In the genomic region with DNA sequence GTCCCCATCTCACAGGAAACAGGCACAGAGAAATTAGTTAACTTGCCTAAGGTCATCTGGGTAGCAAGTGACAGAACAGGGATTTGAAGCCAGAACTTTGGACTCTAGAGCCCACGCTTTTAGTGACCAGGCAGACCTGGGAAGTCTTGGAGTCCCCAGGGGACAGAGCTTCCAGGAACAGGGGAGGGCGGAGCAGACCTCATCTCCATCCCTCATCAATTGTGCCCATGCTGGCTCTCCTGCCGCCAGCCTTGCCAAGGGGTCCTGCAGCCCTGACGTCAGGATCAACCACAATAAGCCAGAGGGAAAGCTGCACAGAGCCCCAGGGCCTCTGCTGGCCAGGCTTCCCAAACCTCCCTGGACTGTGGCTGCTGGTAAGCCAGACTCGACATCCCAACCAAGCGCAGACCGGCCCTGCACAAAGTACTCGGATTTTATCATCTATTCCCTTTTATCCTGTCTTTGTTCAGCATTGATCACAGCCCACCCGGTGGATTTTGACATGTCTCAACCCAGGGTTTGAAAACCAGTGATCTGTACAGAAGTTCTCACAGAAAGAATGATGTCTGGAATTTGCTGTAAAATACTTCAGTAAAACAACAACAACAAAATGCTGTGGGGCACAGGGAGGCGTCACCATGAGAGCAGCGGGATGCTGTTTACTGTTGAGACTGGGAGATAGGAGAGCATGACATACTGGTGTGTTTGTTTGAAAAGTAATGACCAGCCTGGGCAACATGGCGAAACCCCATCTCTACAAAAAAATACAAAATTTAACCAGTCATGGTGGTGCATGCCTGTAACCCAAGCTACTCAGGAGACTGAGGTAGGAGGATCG, we compare ENCODE assay signal across 13 cellular contexts. TPM values are rescaled to one million over a fixed set of nuclear protein-coding genes. Genes with fewer than 3 reads are reported as not detected.
A peak's percentile ranks its signal among the peaks of the same experiment; 100 is the strongest.
DNase-seq lines count a peak whose midpoint lies in the region; ATAC-seq, FAIRE-seq and TF ChIP-seq lines count a peak whose summit lies in the region.
"Had no signal": no experiment of that assay in that cellular context is flagged by ENCODE, and none has a peak within 500 bp of the region (broad histone marks: within the 10 kb centered on the region; RNA-seq: fewer than 3 reads in every experiment).

No MANE protein-coding gene starts in this region.

- H3K27ac ChIP-seq in K562 (ENCODE audit: extremely low read depth, low read depth, low read length) (no peak overlapping the region), esophagus squamous epithelium (no peak overlapping the region), psoas muscle (no peak overlapping the region)
- H3K27ac ChIP-seq: C4-2B had no signal

- 12% methylated on average over 13 of the region's 13 CpGs for WGBS in K562 (ENCODE audit: insufficient coverage, low coverage, missing lambda C conversion rate)
- 70 to 80% methylated on average over 9 to 13 of the region's 13 CpGs for WGBS in esophagus squamous epithelium, 2 donors
- 62 to 65% (median 64%) methylated on average over 13 of the region's 13 CpGs for WGBS in psoas muscle, 3 donors

- FAIRE-seq in K562 (lab: Jason Lieb, UNC) = peak; percentile 35
- FAIRE-seq: GM12878, H1, HepG2 had no signal

- intact Hi-C loops in K562 (cut with micrococcal nuclease) = no loop called here
- intact Hi-C loops in esophagus squamous epithelium (cut with DNase I) = no loop called here
- intact Hi-C loops in psoas muscle (cut with DNase I) = no loop called here

- no peaks in the 10 kb centered on the region for H3K79me2 ChIP-seq in K562 (ENCODE audit: control insufficient read depth, insufficient read depth, low read length)

- no peak for TF ChIP-seq RAD21 in K562 (CRISPR knock-in tag; conservative IDR thresholded peaks at IDR 0.05 in 1 of 2, IDR thresholded peaks at IDR 0.05 in 1 of 2)

- peak overlapping the region; percentile 16 for H3K9ac ChIP-seq in NT2/D1 (ENCODE audit: insufficient read length, low read depth)
- H3K9ac ChIP-seq in K562 (ENCODE audit: insufficient read depth in 1 of 2, low read depth in 2 of 2, low read length in 2 of 2) = peak overlapping the region in 1 of 2 experiments; percentile 26; a peak in 1 of 4 replicates

- in situ Hi-C loops in K562 (cut with MboI) = no loop called here

- CTCF ChIA-PET in K562 (lab: Yijun Ruan, JAX; ENCODE audit: low intra/inter-chr PET ratio) = no interaction called here

- POLR2A ChIA-PET in K562 (lab: Yijun Ruan, JAX) = no interaction called here

- peaks cover 4% of the 10 kb centered on the region for H4K20me1 ChIP-seq in K562 (replicated peaks; ENCODE audit: control insufficient read depth, insufficient read depth, low read length)

- TF ChIP-seq CTCF in K562 (IDR thresholded peaks at IDR 0.05 in 2 of 3, conservative IDR thresholded peaks at IDR 0.05 in 1 of 3; ENCODE audit: insufficient read depth in 2 of 3, low read depth in 1 of 3, low read length in 3 of 3) (no peak), esophagus squamous epithelium (IDR thresholded peaks at IDR 0.05) (no peak), psoas muscle (IDR thresholded peaks at IDR 0.05) (no peak)

- H2AFZ ChIP-seq in K562 (ENCODE audit: low read depth, low read length) = no peak overlapping the region

- H3K36me3 ChIP-seq in NT2/D1 (ENCODE audit: insufficient read depth, insufficient read length, low read length) = peaks cover 12% of the 10 kb centered on the region
- H3K36me3 ChIP-seq in K562 (ENCODE audit: control insufficient read depth, insufficient read depth, low read length) = no peaks in the 10 kb centered on the region
- no peaks in the 10 kb centered on the region for H3K36me3 ChIP-seq in esophagus squamous epithelium
- no peaks in the 10 kb centered on the region for H3K36me3 ChIP-seq in psoas muscle (ENCODE audit: insufficient read depth in 1 of 2, low read depth in 1 of 2)

- no peak for TF ChIP-seq POLR2A in K562 (conservative IDR thresholded peaks at IDR 0.05)
- TF ChIP-seq POLR2A in esophagus squamous epithelium (IDR thresholded peaks at IDR 0.05) = no peak

- H3K4me1 ChIP-seq in NT2/D1 (ENCODE audit: insufficient read depth, insufficient read length) (peaks cover 12% of the 10 kb centered on the region), K562 (replicated peaks in 1 of 2; ENCODE audit: control insufficient read depth in 2 of 2, insufficient read depth in 2 of 2, low read length in 2 of 2) (peaks cover 0 to 7% of the 10 kb centered on the region in 2 experiments; a peak in 2 of 5 replicates), esophagus squamous epithelium (peaks cover 0 to 5% (median 0%) of the 10 kb centered on the region in 3 donors), psoas muscle (no peaks in the 10 kb centered on the region)

- no peaks in the 10 kb centered on the region for H3K9me3 ChIP-seq in NT2/D1 (ENCODE audit: insufficient read depth, low read length)
- no peaks in the 10 kb centered on the region; the same call in 1 of the 2 replicates for H3K9me3 ChIP-seq in K562 (replicated peaks; ENCODE audit: control insufficient read depth, insufficient read depth, low read depth, low read length)
- H3K9me3 ChIP-seq in esophagus squamous epithelium = no peaks in the 10 kb centered on the region
- H3K9me3 ChIP-seq in psoas muscle = no peaks in the 10 kb centered on the region

- ATAC-seq in K562 (0 out of 3 replicates have a peak, but pooled peaks have one; percentile 22), psoas muscle (no peak)
- ATAC-seq: GM12878, HepG2 had no signal

- DNase-seq in D341Med (ENCODE audit: low spot score) = peak; percentile 17
- DNase-seq in NT2/D1 (ENCODE audit: low read depth, low spot score) = no peak
- no peak for DNase-seq in K562 (ENCODE audit: extremely low read depth in 1 of 4, low spot score in 3 of 4)
- no peak for DNase-seq in esophagus squamous epithelium (lab: John Stamatoyannopoulos, UW)
- no peak for DNase-seq in psoas muscle
- no peak for DNase-seq in AG08395 (ENCODE audit: low spot score)
- DNase-seq: CD4-positive, alpha-beta T cell; DMS79 treated with DMSO at 0.1 percent for 48 hours; H9 had no signal

- H3K9me1 ChIP-seq in K562 (ENCODE audit: control insufficient read depth, insufficient read depth, low read length) = peaks cover 2% of the 10 kb centered on the region

- H3K4me3 ChIP-seq in NT2/D1 (ENCODE audit: insufficient read length, low read depth) (no peak overlapping the region), K562 (no peak overlapping the region), esophagus squamous epithelium (no peak overlapping the region), psoas muscle (no peak overlapping the region)
- H3K4me3 ChIP-seq: GM12878 had no signal

- no TSS peak for BruUV-seq in K562 (replicated peaks; lab: Mats Ljungman, UMichigan)

- H3K27me3 ChIP-seq in NT2/D1 (ENCODE audit: insufficient read depth, insufficient read length) (no peaks in the 10 kb centered on the region), K562 (ENCODE audit: control insufficient read depth in 2 of 2, insufficient read depth in 2 of 2, low read length in 2 of 2) (peaks cover 39 to 75% of the 10 kb centered on the region in 2 experiments), esophagus squamous epithelium (no peaks in the 10 kb centered on the region), psoas muscle (ENCODE audit: insufficient read depth in 3 of 3, low read length in 2 of 3) (no peaks in the 10 kb centered on the region)

- no peak overlapping the region for H3K4me2 ChIP-seq in K562 (ENCODE audit: insufficient read depth, low read length)

- no peak for TF ChIP-seq EP300 in K562 (IDR thresholded peaks at IDR 0.05; ENCODE audit: low read length)

RNA-seq across cellular contexts. Expression of gene C16orf74, which starts 11.8 kb away (rescaled TPM):
- not detected in 2 replicates for total RNA-seq in K562 (2011; cell fraction: chromatin; rRNA removed; ENCODE audit: low replicate concordance)
- total RNA-seq in K562 (2011; cell fraction: nucleolus; rRNA removed) = not detected in 2 replicates
- total RNA-seq in K562 (2011; cell fraction: nucleoplasm; rRNA removed) = not detected in 2 replicates
- total RNA-seq in K562 (2014; rRNA removed) (not detected in 2 replicates), K562 (2014; rRNA removed; fragmentation: Illumina TruSeq; extraction: Trizol) (not detected in 2 replicates), K562 (2015; rRNA removed; fragmentation: Illumina TruSeq; extraction: Trizol) (not detected in 2 replicates), K562 (2021) (not detected in 2 replicates), esophagus squamous epithelium (10 to 100 TPM in 1 of 4 donors, 1 to 10 TPM in 3; 3.8 to 24.8 (median 6.4) TPM), psoas muscle (under 1 TPM in 2 of 4 donors, not detected in 2; 0.21 to 0.75 TPM)
- polyA plus RNA-seq in K562 (2011; rRNA removed) (0.11 TPM in 1 of 2 replicates, not detected in the other), K562 (2014; fragmentation: Illumina TruSeq; extraction: Trizol) (not detected in 2 replicates), K562 (2014; fragmentation: Nextera tagmentation; extraction: Ambion mirVana) (not detected), K562 (2014; rRNA removed) (not detected in 2 replicates), psoas muscle (1 to 10 TPM in 1 of 3 donors, under 1 TPM in 2; 0.13 to 3.8 (median 0.24) TPM)
- not detected in 2 replicates for polyA plus RNA-seq in K562 (2011; cell fraction: cytosol; rRNA removed)
- not detected in 2 replicates for polyA plus RNA-seq in K562 (2011; cell fraction: nucleus; rRNA removed)
- polyA plus RNA-seq in K562 (2012) = not detected in 2 replicates
- not detected in 2 replicates for polyA minus RNA-seq in K562 (2011; rRNA and poly(A)+ RNA removed)
- polyA minus RNA-seq in K562 (2011; cell fraction: cytosol; rRNA and poly(A)+ RNA removed) = not detected in 2 replicates
- not detected in 2 replicates for polyA minus RNA-seq in K562 (2011; cell fraction: nucleus; rRNA and poly(A)+ RNA removed)

RNA-seq across cellular contexts. Expression of gene GINS2, which starts 50.3 kb away (rescaled TPM):
- 24.8 and 32.7 TPM in 2 replicates for total RNA-seq in K562 (2011; cell fraction: chromatin; rRNA removed; ENCODE audit: low replicate concordance)
- 24.2 and 24.5 TPM in 2 replicates for total RNA-seq in K562 (2011; cell fraction: nucleolus; rRNA removed)
- 23.2 and 33.3 TPM in 2 replicates for total RNA-seq in K562 (2011; cell fraction: nucleoplasm; rRNA removed)
- total RNA-seq in K562 (2014; rRNA removed) (42.0 and 44.2 TPM in 2 replicates), K562 (2014; rRNA removed; fragmentation: Illumina TruSeq; extraction: Trizol) (43.8 and 47.3 TPM in 2 replicates), K562 (2015; rRNA removed; fragmentation: Illumina TruSeq; extraction: Trizol) (39.4 and 40.4 TPM in 2 replicates), K562 (2021) (57.5 and 61.6 TPM in 2 replicates), esophagus squamous epithelium (10 to 100 TPM in 1 of 4 donors, 1 to 10 TPM in 3; 2.5 to 12.6 (median 6.7) TPM), psoas muscle (1 to 10 TPM; 1.5 to 2.0 (median 1.7) TPM)
- polyA plus RNA-seq in K562 (2011; rRNA removed) (38.4 and 44.6 TPM in 2 replicates), K562 (2014; fragmentation: Illumina TruSeq; extraction: Trizol) (41.4 and 49.8 TPM in 2 replicates), K562 (2014; fragmentation: Nextera tagmentation; extraction: Ambion mirVana) (10 to 100 TPM; 61.3 to 76.2 TPM), K562 (2014; rRNA removed) (42.3 and 42.9 TPM in 2 replicates), psoas muscle (1 to 10 TPM in 2 of 3 donors, under 1 TPM in 1; 0.93 to 1.2 (median 1.0) TPM)
- polyA plus RNA-seq in K562 (2011; cell fraction: cytosol; rRNA removed) = 27.8 and 34.2 TPM in 2 replicates
- polyA plus RNA-seq in K562 (2011; cell fraction: nucleus; rRNA removed) = 15.7 and 20.5 TPM in 2 replicates
- polyA plus RNA-seq in K562 (2012) = 26.1 and 33.8 TPM in 2 replicates
- polyA minus RNA-seq in K562 (2011; rRNA and poly(A)+ RNA removed) = 25.6 and 28.3 TPM in 2 replicates
- 13.6 and 17.8 TPM in 2 replicates for polyA minus RNA-seq in K562 (2011; cell fraction: cytosol; rRNA and poly(A)+ RNA removed)
- polyA minus RNA-seq in K562 (2011; cell fraction: nucleus; rRNA and poly(A)+ RNA removed) = 10.2 and 13.2 TPM in 2 replicates
